Comparison of ENCODE assay signal across 23 cellular contexts in genomic region chr5:155085282-155085990, GRCh38.
DNase-seq lines count a peak whose midpoint lies in the region; ATAC-seq and TF ChIP-seq lines count a peak whose summit lies in the region.
"Had no signal": no experiment of that assay in that cellular context is flagged by ENCODE, and none has a peak within 500 bp of the region (broad histone marks: within the 10 kb centered on the region; RNA-seq: fewer than 3 reads in every experiment).

No MANE protein-coding gene starts in this region.

- H3K79me2 ChIP-seq in smooth muscle cell (ENCODE audit: low read depth) (no peaks in the 10 kb centered on the region), osteoblast (ENCODE audit: insufficient read depth, low read length) (no peaks in the 10 kb centered on the region)

- H3K4me2 ChIP-seq in smooth muscle cell (no peak overlapping the region), osteoblast (ENCODE audit: insufficient read depth, low read length) (no peak overlapping the region)

- H3K4me1 ChIP-seq in RWPE2 (ENCODE audit: insufficient read depth, poor library complexity, severe bottlenecking) (peaks cover 29% of the 10 kb centered on the region), foreskin keratinocyte (peaks cover 22% of the 10 kb centered on the region), smooth muscle cell (ENCODE audit: low read depth) (peaks cover 17% of the 10 kb centered on the region), osteoblast (ENCODE audit: insufficient read depth, low read length) (peaks cover 4% of the 10 kb centered on the region)
- H3K4me1 ChIP-seq: ascending aorta, upper lobe of left lung had no signal

- no peaks in the 10 kb centered on the region for H3K36me3 ChIP-seq in RWPE2 (ENCODE audit: low read depth)
- H3K36me3 ChIP-seq in smooth muscle cell (ENCODE audit: low read depth): no peaks in the 10 kb centered on the region
- H3K36me3 ChIP-seq in osteoblast (ENCODE audit: insufficient read depth, low read length): no peaks in the 10 kb centered on the region
- H3K36me3 ChIP-seq: ascending aorta, upper lobe of left lung had no signal

- H3K4me3 ChIP-seq in RWPE2 (ENCODE audit: severe bottlenecking): no peak overlapping the region
- no peak overlapping the region for H3K4me3 ChIP-seq in smooth muscle cell
- H3K4me3 ChIP-seq in osteoblast (ENCODE audit: insufficient read depth, low read length): no peak overlapping the region
- H3K4me3 ChIP-seq: ascending aorta, GM23248, lung, upper lobe of left lung had no signal

- WGBS in smooth muscle cell (ENCODE audit: low lambda C conversion rate): 74% methylated on average over 4 of the region's 4 CpGs

- H3K27me3 ChIP-seq in RWPE2 (ENCODE audit: insufficient read depth, poor library complexity, severe bottlenecking) (no peaks in the 10 kb centered on the region), foreskin keratinocyte (no peaks in the 10 kb centered on the region), smooth muscle cell (ENCODE audit: low read depth) (no peaks in the 10 kb centered on the region), osteoblast (ENCODE audit: insufficient read depth, low read length) (no peaks in the 10 kb centered on the region)
- H3K27me3 ChIP-seq: ascending aorta, upper lobe of left lung had no signal

- ATAC-seq in RWPE2 (ENCODE audit: low read depth): peak; percentile 81
- ATAC-seq in foreskin keratinocyte: peak; percentile 97
- ATAC-seq in GM19455 (IDR thresholded peaks at IDR 0.05; ENCODE audit: unreplicated experiment): no peak
- ATAC-seq: HepG2; stimulated activated naive CD8-positive, alpha-beta T cell treated with anti-CD3 and anti-CD28 coated beads, Interleukin-15, Interleukin-2, amounts not matched to agents 100 U/mL and 50 U/mL, for 24 hours had no signal

- TF ChIP-seq CTCF in RWPE2 (IDR thresholded peaks at IDR 0.05; ENCODE audit: poor library complexity, severe bottlenecking) (no peak), foreskin keratinocyte (conservative IDR thresholded peaks at IDR 0.05) (no peak), smooth muscle cell (IDR thresholded peaks at IDR 0.05; ENCODE audit: borderline replicate concordance, insufficient read depth, poor library complexity, severe bottlenecking) (no peak), osteoblast (IDR thresholded peaks at IDR 0.05; ENCODE audit: extremely low read depth, low read depth, low read length) (no peak)

- H4K20me1 ChIP-seq in smooth muscle cell (ENCODE audit: low read depth) (no peaks in the 10 kb centered on the region), osteoblast (ENCODE audit: insufficient read depth, low read length) (no peaks in the 10 kb centered on the region)

- H3K27ac ChIP-seq in RWPE2 (ENCODE audit: poor library complexity, severe bottlenecking) (peak overlapping the region; percentile 48), foreskin keratinocyte (peak overlapping the region; percentile 79), smooth muscle cell (ENCODE audit: low read depth) (peak overlapping the region; percentile 54), osteoblast (ENCODE audit: low read depth, low read length) (no peak overlapping the region)
- H3K27ac ChIP-seq: 22Rv1, ascending aorta, GM23248, upper lobe of left lung had no signal

- H3K9me3 ChIP-seq in RWPE2 (ENCODE audit: severe bottlenecking) (no peaks in the 10 kb centered on the region), smooth muscle cell (replicated peaks; ENCODE audit: low read depth) (no peaks in the 10 kb centered on the region), osteoblast (ENCODE audit: low read depth, low read length) (no peaks in the 10 kb centered on the region)
- H3K9me3 ChIP-seq: ascending aorta, upper lobe of left lung had no signal

- H2AFZ ChIP-seq in smooth muscle cell (ENCODE audit: low read depth) (no peak overlapping the region), osteoblast (ENCODE audit: low read length) (no peak overlapping the region)
- H2AFZ ChIP-seq: GM23248 had no signal

- no peak overlapping the region for H3K9ac ChIP-seq in smooth muscle cell (ENCODE audit: low read depth)
- H3K9ac ChIP-seq: GM23248 had no signal

- peaks cover 13% of the 10 kb centered on the region for H3F3A ChIP-seq in smooth muscle cell (ENCODE audit: low read depth)

- DNase-seq in DMS53 (lab: John Stamatoyannopoulos, UW) (peak; percentile 32), DMS53 treated with DMSO at 0.1 percent for 48 hours (lab: John Stamatoyannopoulos, UW; ENCODE audit: unreplicated experiment) (no peak), RWPE2 (ENCODE audit: low spot score) (no peak), foreskin keratinocyte (peak; percentile 82 to 93), smooth muscle cell (lab: John Stamatoyannopoulos, UW; ENCODE audit: unreplicated experiment) (no peak), osteoblast (ENCODE audit: insufficient read length, low spot score, missing footprints) (no peak), T1000 (lab: John Stamatoyannopoulos, UW) (no peak)
- DNase-seq: activated CD4-positive, alpha-beta T cell treated with anti-CD3 and anti-CD28 coated beads for 4 hours; activated naive CD4-positive, alpha-beta T cell treated with anti-CD3 and anti-CD28 coated beads, Interleukin-2, amount 50 U/mL, for 16 hours; DMS79 treated with DMSO at 0.1 percent for 48 hours; GM23248; NCI-H1105 treated with DMSO at 0.1 percent for 48 hours; NCI-H2081 treated with DMSO at 0.1 percent for 48 hours; NCI-H524; retina; stimulated activated CD4-positive, alpha-beta T cell treated with anti-CD3 and anti-CD28 coated beads, Interleukin-4, amount 100 ng/mL, for 4 hours; stimulated activated naive CD8-positive, alpha-beta T cell treated with anti-CD3 and anti-CD28 coated beads, Interleukin-15, Interleukin-2, amounts not matched to agents 100 U/mL and 50 U/mL, for 24 hours; upper lobe of left lung had no signal

Comparison
In these comparisons a context has a peak if more than half of its experiments do, and no peak if none do; other contexts are left out.
1. DNase-seq: peak in DMS53 (single experiment) and foreskin keratinocyte (2 of 2); none in DMS53 treated with DMSO at 0.1 percent for 48 hours (single experiment), RWPE2 (single experiment), smooth muscle cell (single experiment), osteoblast (single experiment) and T1000 (single experiment).